ENCODE assay signal across 11 cellular contexts in genomic region chr16:21101631-21102420, GRCh38. TPM values are rescaled to one million over a fixed set of nuclear protein-coding genes. Genes with fewer than 3 reads are reported as not detected.
DNase-seq lines count a peak whose midpoint lies in the region; TF ChIP-seq lines count a peak whose summit lies in the region.
"Had no signal": no experiment of that assay in that cellular context is flagged by ENCODE, and none has a peak within 500 bp of the region (broad histone marks: within the 10 kb centered on the region; RNA-seq: fewer than 3 reads in every experiment).

No MANE protein-coding gene starts in this region.

- H3K27me3 ChIP-seq in OCI-LY1 (ENCODE audit: insufficient read depth, low read length) (peaks cover 10% of the 10 kb centered on the region; the same call in 1 of the 2 replicates), endodermal cell (ENCODE audit: control insufficient read depth, insufficient read depth, low read length, poor library complexity, severe bottlenecking) (no peaks in the 10 kb centered on the region)
- H3K27me3 ChIP-seq: BLaER1 treated with 17β-estradiol and CSF1 and Interleukin-3, amounts not matched to agents 10 nM and 100 nM had no signal

- no peaks in the 10 kb centered on the region for H4K20me1 ChIP-seq in OCI-LY1 (ENCODE audit: insufficient read depth, low read length)
- H4K20me1 ChIP-seq: BLaER1 treated with 17β-estradiol and CSF1 and Interleukin-3, amounts not matched to agents 10 nM and 100 nM had no signal

- no peak overlapping the region for H3K4me3 ChIP-seq in OCI-LY1 (ENCODE audit: low read depth, low read length, poor library complexity, severe bottlenecking)
- no peak overlapping the region for H3K4me3 ChIP-seq in endodermal cell (ENCODE audit: low read length)
- no peak overlapping the region for H3K4me3 ChIP-seq in retinal pigment epithelial cell (ENCODE audit: low read length)
- H3K4me3 ChIP-seq: BLaER1 treated with 17β-estradiol and CSF1 and Interleukin-3, amounts not matched to agents 10 nM and 100 nM; SK-N-MC had no signal

- 79 to 92% methylated on average over 4 to 8 of the region's 8 CpGs for WGBS in endodermal cell (ENCODE audit: insufficient coverage in 1 of 2, insufficient read length in 1 of 2), 2 experiments

- peaks cover 14% of the 10 kb centered on the region for H3K4me1 Mint-ChIP-seq in endodermal cell

- H3K4me1 ChIP-seq in OCI-LY1 (ENCODE audit: insufficient read depth, low read length, severe bottlenecking) (no peaks in the 10 kb centered on the region), endodermal cell (ENCODE audit: control insufficient read depth, insufficient read depth, low read length) (no peaks in the 10 kb centered on the region)

- TF ChIP-seq CTCF in OCI-LY1 (IDR thresholded peaks at IDR 0.05; ENCODE audit: low read length): peak; percentile 53
- TF ChIP-seq CTCF in endodermal cell (conservative IDR thresholded peaks at IDR 0.05): peak; percentile 65
- peak; percentile 81 for TF ChIP-seq CTCF in retinal pigment epithelial cell (conservative IDR thresholded peaks at IDR 0.05; ENCODE audit: low read depth, low read length)

- no peaks in the 10 kb centered on the region for H3F3A ChIP-seq in OCI-LY1 (ENCODE audit: insufficient read depth, low read length)

- H3K4me3 Mint-ChIP-seq in endodermal cell: no peak overlapping the region
- H3K4me3 Mint-ChIP-seq: stimulated activated naive B cell treated with anti-CD40 and anti-IgM and Interleukin-4, amounts not matched to agents 10 μg/mL and 1 μg/mL and 100 μg/mL, for 72 hours had no signal

- H3K9ac ChIP-seq in OCI-LY1 (ENCODE audit: low read length) (no peak overlapping the region), endodermal cell (ENCODE audit: extremely low read depth, low read length, poor library complexity, severe bottlenecking) (no peak overlapping the region)
- H3K9ac ChIP-seq: BLaER1 treated with 17β-estradiol and CSF1 and Interleukin-3, amounts not matched to agents 10 nM and 100 nM had no signal

- DNase-seq in NCI-H2227 (lab: John Stamatoyannopoulos, UW; ENCODE audit: unreplicated experiment): peak; percentile 5
- DNase-seq in NCI-H2227 treated with DMSO at 0.1 percent for 48 hours (lab: John Stamatoyannopoulos, UW): no peak
- DNase-seq in endodermal cell: peak; percentile 65
- peak; percentile 43 for DNase-seq in retinal pigment epithelial cell (ENCODE audit: low read depth)
- DNase-seq in SK-N-DZ (ENCODE audit: low spot score): no peak
- DNase-seq in NCI-H1105 (lab: John Stamatoyannopoulos, UW): no peak
- DNase-seq in T-helper 2 cell: no peak
- DNase-seq: stimulated activated naive B cell treated with anti-CD40 and anti-IgM and Interleukin-4, amounts not matched to agents 10 μg/mL and 1 μg/mL and 100 μg/mL, for 72 hours had no signal

- no peaks in the 10 kb centered on the region for H3K79me2 ChIP-seq in OCI-LY1 (ENCODE audit: insufficient read depth, low read length)

- no peak overlapping the region for H3K27ac ChIP-seq in OCI-LY1 (ENCODE audit: low read depth, low read length, poor library complexity, severe bottlenecking)
- no peak overlapping the region for H3K27ac ChIP-seq in endodermal cell (ENCODE audit: low read depth, low read length)
- H3K27ac ChIP-seq: BLaER1 treated with 17β-estradiol and CSF1 and Interleukin-3, amounts not matched to agents 10 nM and 100 nM; SK-N-MC had no signal

- H3K9me3 ChIP-seq in OCI-LY1 (ENCODE audit: low read length): no peaks in the 10 kb centered on the region
- no peaks in the 10 kb centered on the region for H3K9me3 ChIP-seq in endodermal cell (ENCODE audit: control insufficient read depth, low read length)
- H3K9me3 ChIP-seq: BLaER1 treated with 17β-estradiol and CSF1 and Interleukin-3, amounts not matched to agents 10 nM and 100 nM had no signal

- H2AFZ ChIP-seq in OCI-LY1 (ENCODE audit: low read length): no peak overlapping the region

- no peaks in the 10 kb centered on the region for H3K36me3 Mint-ChIP-seq in endodermal cell (ENCODE audit: low read depth)
- H3K36me3 Mint-ChIP-seq: stimulated activated naive B cell treated with anti-CD40 and anti-IgM and Interleukin-4, amounts not matched to agents 10 μg/mL and 1 μg/mL and 100 μg/mL, for 72 hours had no signal

- no peaks in the 10 kb centered on the region for H3K9me2 ChIP-seq in OCI-LY1 (ENCODE audit: low read depth, low read length)

- H3K27ac Mint-ChIP-seq in endodermal cell: no peak overlapping the region
- H3K27ac Mint-ChIP-seq: stimulated activated naive B cell treated with anti-CD40 and anti-IgM and Interleukin-4, amounts not matched to agents 10 μg/mL and 1 μg/mL and 100 μg/mL, for 72 hours had no signal

- H3K4me2 ChIP-seq in OCI-LY1 (ENCODE audit: low read length): no peak overlapping the region
- H3K4me2 ChIP-seq: BLaER1 treated with 17β-estradiol and CSF1 and Interleukin-3, amounts not matched to agents 10 nM and 100 nM had no signal

- H3K36me3 ChIP-seq in OCI-LY1 (ENCODE audit: insufficient read depth, low read length) (no peaks in the 10 kb centered on the region), endodermal cell (ENCODE audit: control insufficient read depth, insufficient read depth, low read length) (no peaks in the 10 kb centered on the region)
- H3K36me3 ChIP-seq: BLaER1 treated with 17β-estradiol and CSF1 and Interleukin-3, amounts not matched to agents 10 nM and 100 nM had no signal

- no peaks in the 10 kb centered on the region for H3K9me3 Mint-ChIP-seq in endodermal cell
- H3K9me3 Mint-ChIP-seq: stimulated activated naive B cell treated with anti-CD40 and anti-IgM and Interleukin-4, amounts not matched to agents 10 μg/mL and 1 μg/mL and 100 μg/mL, for 72 hours had no signal

- H3K27me3 Mint-ChIP-seq in endodermal cell (ENCODE audit: insufficient read depth): no peaks in the 10 kb centered on the region

RNA-seq across cellular contexts. Expression of gene DNAH3, which starts 48.8 kb away (rescaled TPM):
- total RNA-seq in endodermal cell: under 1 TPM; 0.40 to 0.82 TPM
- 0.11 TPM for polyA plus RNA-seq in endodermal cell (2013, experiment 1 of 2)
- 0.29 TPM for polyA plus RNA-seq in endodermal cell (2013, experiment 2 of 2)
- 0.03 TPM in 1 of 2 replicates, not detected in the other for polyA plus RNA-seq in SK-N-DZ (2014; cell fraction: cytosol; rRNA removed)
- 0.06 TPM in 1 of 2 replicates, not detected in the other for polyA plus RNA-seq in SK-N-DZ (2014; cell fraction: nucleus; rRNA removed)

RNA-seq across cellular contexts. Expression of gene LDAF1, which starts 56.6 kb away (rescaled TPM):
- total RNA-seq in endodermal cell: 10 to 100 TPM; 16.5 to 28.8 TPM
- polyA plus RNA-seq in endodermal cell (2013, experiment 1 of 2): 32.2 TPM
- polyA plus RNA-seq in endodermal cell (2013, experiment 2 of 2): 26.5 TPM
- polyA plus RNA-seq in SK-N-DZ (2014; cell fraction: cytosol; rRNA removed): 9.4 and 10.8 TPM in 2 replicates
- polyA plus RNA-seq in SK-N-DZ (2014; cell fraction: nucleus; rRNA removed): 2.4 and 4.8 TPM in 2 replicates

Comparison
In these comparisons a context has a peak if more than half of its experiments do, and no peak if none do; other contexts are left out.
1. DNase-seq: peak in NCI-H2227 (single experiment), endodermal cell (single experiment) and retinal pigment epithelial cell (single experiment); none in NCI-H2227 treated with DMSO at 0.1 percent for 48 hours (single experiment), SK-N-DZ (single experiment), NCI-H1105 (single experiment) and T-helper 2 cell (0 of 5).
2. Peak in every context shown above with its lines, with median percentiles within 50 percentile points of each other: CTCF ChIP-seq.